In genomic region chr4:108210989-108211725, GRCh38 we compare ENCODE assay signal across 15 cellular contexts. TPM values are rescaled to one million over a fixed set of nuclear protein-coding genes. Genes with fewer than 3 reads are reported as not detected.
A peak's percentile ranks its signal among the peaks of the same experiment; 100 is the strongest.
DNase-seq lines count a peak whose midpoint lies in the region; ATAC-seq and TF ChIP-seq lines count a peak whose summit lies in the region.
"Had no signal": no experiment of that assay in that cellular context is flagged by ENCODE, and none has a peak within 500 bp of the region (broad histone marks: within the 10 kb centered on the region; RNA-seq: fewer than 3 reads in every experiment).

No MANE protein-coding gene starts in this region.

- no peaks in the 10 kb centered on the region for H3K9me3 ChIP-seq in RWPE2 (ENCODE audit: severe bottlenecking)
- H3K9me3 ChIP-seq: BE2C, breast epithelium, SJCRH30, tibial nerve had no signal

- H3K36me3 ChIP-seq in RWPE2 (ENCODE audit: low read depth), result no peaks in the 10 kb centered on the region
- H3K36me3 ChIP-seq: BE2C, breast epithelium, SJCRH30, tibial nerve had no signal

- peak; percentile 57; the same call in 2 of the 3 replicates for ATAC-seq in RWPE2 (ENCODE audit: low read depth)
- ATAC-seq in foreskin keratinocyte, result peak; percentile 90
- ATAC-seq in HG02884 (IDR thresholded peaks at IDR 0.05; ENCODE audit: unreplicated experiment), result no peak
- no peak for ATAC-seq in HG03442 (IDR thresholded peaks at IDR 0.05; ENCODE audit: unreplicated experiment)

- H3K27me3 ChIP-seq in RWPE2 (ENCODE audit: insufficient read depth, poor library complexity, severe bottlenecking) (no peaks in the 10 kb centered on the region), foreskin keratinocyte (no peaks in the 10 kb centered on the region)
- H3K27me3 ChIP-seq: BE2C, breast epithelium, SJCRH30, tibial nerve had no signal

- H3K27ac ChIP-seq in RWPE2 (ENCODE audit: poor library complexity, severe bottlenecking) (no peak overlapping the region), foreskin keratinocyte (no peak overlapping the region)
- H3K27ac ChIP-seq: breast epithelium, SJCRH30, tibial nerve had no signal

- TF ChIP-seq CTCF in RWPE2 (IDR thresholded peaks at IDR 0.05; ENCODE audit: poor library complexity, severe bottlenecking) (no peak), foreskin keratinocyte (conservative IDR thresholded peaks at IDR 0.05) (no peak)

- no peak overlapping the region for H3K4me3 ChIP-seq in RWPE2 (ENCODE audit: severe bottlenecking)
- H3K4me3 ChIP-seq: breast epithelium, SJCRH30, tibial nerve had no signal

- H3K4me1 ChIP-seq in RWPE2 (ENCODE audit: insufficient read depth, poor library complexity, severe bottlenecking) (no peaks in the 10 kb centered on the region), foreskin keratinocyte (peaks cover 5% of the 10 kb centered on the region)
- H3K4me1 ChIP-seq: BE2C, breast epithelium, SJCRH30, tibial nerve had no signal

- peak; percentile 4 for DNase-seq in DMS53 treated with DMSO at 0.1 percent for 48 hours (lab: John Stamatoyannopoulos, UW; ENCODE audit: unreplicated experiment)
- peak; percentile 22 for DNase-seq in HPDE6-E6E7 (ENCODE audit: extremely low spot score)
- no peak for DNase-seq in RWPE2 (ENCODE audit: low spot score)
- DNase-seq in foreskin keratinocyte, result peak; percentile 46 to 68
- DNase-seq in mucosa of gallbladder (ENCODE audit: low spot score), result no peak
- DNase-seq: activated naive CD4-positive, alpha-beta T cell treated with anti-CD3 and anti-CD28 coated beads, Interleukin-2, amount 50 U/mL, for 16 hours; BE2C; Calu3; NCI-H1436; SJCRH30 had no signal

RNA-seq across cellular contexts. Expression of gene LEF1, which starts 42.4 kb away (rescaled TPM):
- total RNA-seq in foreskin keratinocyte, result 10.1 and 18.7 TPM in 2 replicates
- 5.7 and 8.2 TPM in 2 replicates for polyA plus RNA-seq in foreskin keratinocyte
- total RNA-seq in mucosa of gallbladder, result 5.2 TPM
- total RNA-seq: Calu3, dermis microvascular lymphatic vessel endothelial cell had no signal

Comparison
In these comparisons a context has a peak if more than half of its experiments do, and no peak if none do; other contexts are left out.
1. DNase-seq: peak in DMS53 treated with DMSO at 0.1 percent for 48 hours (single experiment), HPDE6-E6E7 (single experiment) and foreskin keratinocyte (2 of 2); none in RWPE2 (single experiment) and mucosa of gallbladder (single experiment).
2. ATAC-seq: peak in RWPE2 (single experiment) and foreskin keratinocyte (single experiment); none in HG02884 (single experiment) and HG03442 (single experiment).